Comparison of ENCODE assay signal across 16 cellular contexts in genomic region chr7:39595102-39595620, GRCh38. TPM values are rescaled to one million over a fixed set of nuclear protein-coding genes. Genes with fewer than 3 reads are reported as not detected.
A peak's percentile ranks its signal among the peaks of the same experiment; 100 is the strongest.
DNase-seq lines count a peak whose midpoint lies in the region; ATAC-seq and TF ChIP-seq lines count a peak whose summit lies in the region.
"Had no signal": no experiment of that assay in that cellular context is flagged by ENCODE, and none has a peak within 500 bp of the region (broad histone marks: within the 10 kb centered on the region; RNA-seq: fewer than 3 reads in every experiment).

No MANE protein-coding gene starts in this region.

- DNase-seq in NCI-H1092 (lab: John Stamatoyannopoulos, UW): peak; percentile 43
- peak; percentile 72 for DNase-seq in adipocyte (ENCODE audit: low read depth)
- DNase-seq in hepatocyte (ENCODE audit: low spot score): peak; percentile 33
- DNase-seq in lower lobe of right lung: no peak
- no peak for DNase-seq in suprapubic skin (ENCODE audit: low spot score in 2 of 2)
- no peak for DNase-seq in GM19240 (ENCODE audit: insufficient read length, low spot score)
- DNase-seq in NCI-H226: no peak
- DNase-seq: NCI-H187 treated with DMSO at 0.1 percent for 48 hours; psoas muscle; stimulated activated CD4-positive, alpha-beta T cell treated with anti-CD3 and anti-CD28 coated beads, Interleukin-4, amount 100 ng/mL, for 4 hours; stimulated activated naive CD4-positive, alpha-beta T cell; T-helper 9 cell had no signal

- H3K9me3 ChIP-seq in adipocyte (ENCODE audit: control insufficient read depth, low read length) (no peaks in the 10 kb centered on the region), hepatocyte (ENCODE audit: low read depth) (no peaks in the 10 kb centered on the region), lower lobe of right lung (no peaks in the 10 kb centered on the region), suprapubic skin (no peaks in the 10 kb centered on the region)
- H3K9me3 ChIP-seq: psoas muscle, vagina had no signal

- TF ChIP-seq EP300 in suprapubic skin (IDR thresholded peaks at IDR 0.05): no peak

- WGBS in hepatocyte (ENCODE audit: low lambda C conversion rate, missing lambda C conversion rate): 51% methylated on average over 4 of the region's 4 CpGs
- WGBS in suprapubic skin: 35% methylated on average over 4 of the region's 4 CpGs

- intact Hi-C loops in lower lobe of right lung (cut with DNase I): no loop called here

- no peak for ATAC-seq in lower lobe of right lung
- ATAC-seq: activated T-helper 17 cell treated with anti-CD3 and anti-CD28 coated beads, Interleukin-2, amount 50 U/mL, for 72 hours; psoas muscle had no signal

- H3K27ac ChIP-seq in ACC112 (ENCODE audit: low read depth, low read length): no peak overlapping the region
- no peak overlapping the region for H3K27ac ChIP-seq in hepatocyte
- H3K27ac ChIP-seq in lower lobe of right lung: no peak overlapping the region
- H3K27ac ChIP-seq in suprapubic skin: no peak overlapping the region
- H3K27ac ChIP-seq: epithelial cell of prostate, psoas muscle, vagina had no signal

- H3K4me1 ChIP-seq in ACC112 (ENCODE audit: control insufficient read depth, insufficient read depth, low read length, unreplicated experiment) (peaks cover 11% of the 10 kb centered on the region), adipocyte (ENCODE audit: control insufficient read depth, insufficient read depth, low read length) (peaks cover 20% of the 10 kb centered on the region), hepatocyte (ENCODE audit: insufficient read depth) (no peaks in the 10 kb centered on the region), lower lobe of right lung (no peaks in the 10 kb centered on the region), suprapubic skin (no peaks in the 10 kb centered on the region)
- H3K4me1 ChIP-seq: psoas muscle, vagina had no signal

- TF ChIP-seq CTCF in hepatocyte (IDR thresholded peaks at IDR 0.05; ENCODE audit: poor library complexity) (no peak), lower lobe of right lung (IDR thresholded peaks at IDR 0.05) (no peak), suprapubic skin (IDR thresholded peaks at IDR 0.05) (no peak)

- no peaks in the 10 kb centered on the region for H3K36me3 ChIP-seq in ACC112 (ENCODE audit: insufficient read depth, low read length)
- H3K36me3 ChIP-seq in adipocyte (ENCODE audit: control insufficient read depth, insufficient read depth, low read length, severe bottlenecking): no peaks in the 10 kb centered on the region
- no peaks in the 10 kb centered on the region for H3K36me3 ChIP-seq in hepatocyte (replicated peaks; ENCODE audit: insufficient read depth, low read depth)
- no peaks in the 10 kb centered on the region for H3K36me3 ChIP-seq in lower lobe of right lung
- H3K36me3 ChIP-seq in suprapubic skin: no peaks in the 10 kb centered on the region
- H3K36me3 ChIP-seq: vagina had no signal

- H3K9ac ChIP-seq in adipocyte (ENCODE audit: low read length): no peak overlapping the region

- H3K4me2 ChIP-seq in hepatocyte: no peak overlapping the region

- H2AFZ ChIP-seq in ACC112 (ENCODE audit: low read length, unreplicated experiment): peak overlapping the region; percentile 2
- no peak overlapping the region for H2AFZ ChIP-seq in hepatocyte

- H3K79me2 ChIP-seq in ACC112 (ENCODE audit: control insufficient read depth, insufficient read depth, low read length, unreplicated experiment): no peaks in the 10 kb centered on the region
- no peaks in the 10 kb centered on the region for H3K79me2 ChIP-seq in hepatocyte

- H4K20me1 ChIP-seq in hepatocyte (ENCODE audit: insufficient read depth, poor library complexity, severe bottlenecking): no peaks in the 10 kb centered on the region

- H3K4me3 ChIP-seq in ACC112 (ENCODE audit: low read depth, low read length) (no peak overlapping the region), adipocyte (ENCODE audit: low read length) (no peak overlapping the region), hepatocyte (no peak overlapping the region), lower lobe of right lung (no peak overlapping the region), suprapubic skin (no peak overlapping the region)
- H3K4me3 ChIP-seq: psoas muscle, vagina had no signal

- H3K27me3 ChIP-seq in ACC112 (ENCODE audit: insufficient read depth, low read length) (no peaks in the 10 kb centered on the region), adipocyte (replicated peaks; ENCODE audit: control insufficient read depth, insufficient read depth, low read length) (no peaks in the 10 kb centered on the region), hepatocyte (no peaks in the 10 kb centered on the region), lower lobe of right lung (ENCODE audit: low read depth) (no peaks in the 10 kb centered on the region), suprapubic skin (no peaks in the 10 kb centered on the region)
- H3K27me3 ChIP-seq: vagina had no signal

- H3K9me2 ChIP-seq in hepatocyte (replicated peaks; ENCODE audit: insufficient read depth): no peaks in the 10 kb centered on the region

- no peak for TF ChIP-seq POLR2A in suprapubic skin (IDR thresholded peaks at IDR 0.05)

RNA-seq across cellular contexts. Expression of gene RALA, which starts 28.2 kb away (rescaled TPM):
- total RNA-seq in hepatocyte: 25.4 and 25.5 TPM in 2 replicates
- polyA plus RNA-seq in hepatocyte: 42.8 and 49.1 TPM in 2 replicates
- 48.0 TPM for total RNA-seq in lower lobe of right lung
- total RNA-seq in suprapubic skin: 10 to 100 TPM; 15.5 to 24.1 (median 15.9) TPM

RNA-seq across cellular contexts. Expression of gene YAE1, which starts 29.0 kb away (rescaled TPM):
- 33.9 and 36.3 TPM in 2 replicates for total RNA-seq in hepatocyte
- polyA plus RNA-seq in hepatocyte: 23.8 and 29.6 TPM in 2 replicates
- 18.1 TPM for total RNA-seq in lower lobe of right lung
- total RNA-seq in suprapubic skin: 10 to 100 TPM; 13.3 to 15.9 (median 14.3) TPM

Comparison
In these comparisons a context has a peak if more than half of its experiments do, and no peak if none do; other contexts are left out.
1. DNase-seq: peak in NCI-H1092 (single experiment), adipocyte (single experiment) and hepatocyte (single experiment); none in lower lobe of right lung (single experiment), suprapubic skin (0 of 2), GM19240 (single experiment) and NCI-H226 (single experiment).